ENCODE assay signal across 8 cellular contexts in genomic region chr15:73052679-73053397, GRCh38. TPM values are rescaled to one million over a fixed set of nuclear protein-coding genes. Genes with fewer than 3 reads are reported as not detected.
DNase-seq lines count a peak whose midpoint lies in the region; ATAC-seq and TF ChIP-seq lines count a peak whose summit lies in the region.

No MANE protein-coding gene starts in this region.

- peak overlapping the region; percentile 88 to 99 (median 93) for H3K27ac ChIP-seq in gastrocnemius medialis

- H3K27me3 ChIP-seq in MG63 (peaks cover 40% of the 10 kb centered on the region), gastrocnemius medialis (no peaks in the 10 kb centered on the region)

- H3K4me1 ChIP-seq in gastrocnemius medialis: peaks cover 18 to 41% of the 10 kb centered on the region in 2 donors

- TF ChIP-seq CTCF in MCF 10A (IDR thresholded peaks at IDR 0.05; ENCODE audit: unreplicated experiment) (peak; percentile 44), gastrocnemius medialis (IDR thresholded peaks at IDR 0.05 in 4 of 5, conservative IDR thresholded peaks at IDR 0.05 in 1 of 5) (peak in 2 of 5 experiments; percentile 48 to 53)

- H3K4me1 Mint-ChIP-seq in MCF 10A (ENCODE audit: insufficient read depth, unreplicated experiment): peaks cover 7% of the 10 kb centered on the region

- no TSS peak for BruUV-seq in MCF 10A (replicated peaks; lab: Mats Ljungman, UMichigan)

- H3K36me3 Mint-ChIP-seq in MCF 10A (ENCODE audit: insufficient read depth, unreplicated experiment): no peaks in the 10 kb centered on the region

- POLR2A ChIA-PET in MCF 10A (lab: Yijun Ruan, JAX): interaction anchor here (0.6 to 2.4 kb wide), 10 partner anchors 11 to 270 kb away, joined by 3 to 7 read pairs (median 4); no protein-coding TSS in a partner anchor

- H3K4me3 ChIP-seq in MG63: peak overlapping the region; percentile 39
- H3K4me3 ChIP-seq in iPS-18c (ENCODE audit: insufficient read depth, low read depth, low read length): peak overlapping the region; percentile 66
- H3K4me3 ChIP-seq in gastrocnemius medialis: peak overlapping the region; percentile 76 to 97 (median 83)

- H3K4me3 Mint-ChIP-seq in MCF 10A (ENCODE audit: unreplicated experiment): peak overlapping the region; percentile 85

- no peaks in the 10 kb centered on the region for H3K9me3 Mint-ChIP-seq in MCF 10A (ENCODE audit: unreplicated experiment)

- intact Hi-C loops in MCF 10A (cut with micrococcal nuclease): loop anchor here (2.0 to 5.0 kb wide), 2 partner anchors 28 to 216 kb away; no protein-coding TSS in a partner anchor
- intact Hi-C loops in gastrocnemius medialis (cut with DNase I; ENCODE audit: low total_unique reads): loop anchor here (1.0 to 5.0 kb wide), 4 partner anchors 56 to 270 kb away; partner anchors contain the start of gene ADPGK

- H3K36me3 ChIP-seq in MG63 (no peaks in the 10 kb centered on the region), gastrocnemius medialis (no peaks in the 10 kb centered on the region)

- no peaks in the 10 kb centered on the region for H3K9me3 ChIP-seq in MG63
- H3K9me3 ChIP-seq in iPS-18c (ENCODE audit: control insufficient read depth, insufficient read depth, low read length): no peaks in the 10 kb centered on the region
- no peaks in the 10 kb centered on the region for H3K9me3 ChIP-seq in gastrocnemius medialis

- in situ Hi-C loops in gastrocnemius medialis (cut with MboI; ENCODE audit: low sequenced_read_pairs in 4 of 4): no loop called here

- peak; percentile 43 for ATAC-seq in GM21360 (IDR thresholded peaks at IDR 0.05; ENCODE audit: unreplicated experiment)
- peak; percentile 53 to 67 for ATAC-seq in gastrocnemius medialis
- ATAC-seq in HG02852 (IDR thresholded peaks at IDR 0.05; ENCODE audit: unreplicated experiment): no peak

- TF ChIP-seq POLR2A in gastrocnemius medialis (IDR thresholded peaks at IDR 0.05): no peak

- peaks cover 17% of the 10 kb centered on the region for H3K27me3 Mint-ChIP-seq in MCF 10A (ENCODE audit: insufficient read depth, unreplicated experiment)

- CTCF ChIA-PET in MCF 10A (lab: Yijun Ruan, JAX): interaction anchor here (0.6 to 2.5 kb wide), 13 partner anchors 11 to 452 kb away, joined by 3 to 11 read pairs (median 4); no protein-coding TSS in a partner anchor

- DNase-seq in CD1c-positive myeloid dendritic cell (ENCODE audit: extremely low spot score): peak; percentile 35
- peak; percentile 30 for DNase-seq in MG63
- DNase-seq in T-helper 1 cell: peak in 4 of 5 donors; percentile 7 to 16 (median 13)
- peak; percentile 44 for DNase-seq in MCF 10A (ENCODE audit: unreplicated experiment)
- peak; percentile 40 to 48 for DNase-seq in gastrocnemius medialis

- peak overlapping the region; percentile 73 for H3K27ac Mint-ChIP-seq in MCF 10A (ENCODE audit: low read depth, unreplicated experiment)

RNA-seq across cellular contexts. Expression of gene NEO1, which starts 0.6 kb away (rescaled TPM):
- total RNA-seq in MG63 (2014; rRNA removed; shearing (Covaris generic); ENCODE audit: low replicate concordance): 0.74 and 2.2 TPM in 2 replicates
- total RNA-seq in MCF 10A (2022): 13.2 and 15.1 TPM in 2 replicates
- total RNA-seq in gastrocnemius medialis: 10 to 100 TPM; 13.8 to 32.0 (median 20.3) TPM
